Comparison of ENCODE assay signal across 11 cellular contexts in the genomic region with DNA sequence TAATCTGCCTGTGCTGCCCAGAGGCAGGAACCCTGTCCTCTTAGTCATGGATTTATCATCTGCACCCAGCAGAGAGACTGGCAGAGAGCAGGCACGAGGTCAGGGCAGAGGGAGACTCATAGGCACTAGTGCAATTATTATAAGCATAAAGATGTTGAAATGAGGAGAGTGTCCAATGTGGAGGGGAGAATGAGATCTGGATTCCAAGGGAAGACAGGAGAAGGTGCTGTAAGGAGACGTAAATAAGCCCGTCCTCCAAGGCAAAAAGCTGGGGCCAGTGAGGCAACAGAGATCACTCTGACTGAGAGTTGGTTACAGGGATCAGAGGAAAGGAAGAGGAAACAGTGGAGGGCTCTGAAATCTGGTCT.
A peak's percentile ranks its signal among the peaks of the same experiment; 100 is the strongest.
DNase-seq lines count a peak whose midpoint lies in the region; ATAC-seq, FAIRE-seq and TF ChIP-seq lines count a peak whose summit lies in the region.
"Had no signal": no experiment of that assay in that cellular context is flagged by ENCODE, and none has a peak within 500 bp of the region (broad histone marks: within the 10 kb centered on the region; RNA-seq: fewer than 3 reads in every experiment).

No MANE protein-coding gene starts in this region.

- peak overlapping the region; percentile 70 for H3K27ac ChIP-seq in Panc1 (ENCODE audit: low read length)
- H3K27ac ChIP-seq in endothelial cell of umbilical vein (ENCODE audit: insufficient read depth, low read depth, low read length) = peak overlapping the region; percentile 64
- H3K27ac ChIP-seq in neural progenitor cell = no peak overlapping the region
- no peak overlapping the region for H3K27ac ChIP-seq in MM.1S (ENCODE audit: low read length)
- H3K27ac ChIP-seq: C4-2B had no signal

- TF ChIP-seq CTCF in Panc1 (IDR thresholded peaks at IDR 0.05) (no peak), endothelial cell of umbilical vein (IDR thresholded peaks at IDR 0.05; ENCODE audit: extremely low read depth in 1 of 2, insufficient read depth in 1 of 2, low read depth in 1 of 2, low read length in 2 of 2) (no peak), neural progenitor cell (IDR thresholded peaks at IDR 0.05) (no peak), MM.1S (IDR thresholded peaks at IDR 0.05; ENCODE audit: low read length) (no peak)

- H3K36me3 Mint-ChIP-seq in neural progenitor cell = no peaks in the 10 kb centered on the region

- H2AFZ ChIP-seq in endothelial cell of umbilical vein (ENCODE audit: low read depth, low read length) = no peak overlapping the region
- peak overlapping the region; percentile 65 for H2AFZ ChIP-seq in neural progenitor cell (replicated peaks)
- H2AFZ ChIP-seq in MM.1S (ENCODE audit: low read length) = no peak overlapping the region

- no peak for FAIRE-seq in endothelial cell of umbilical vein (lab: Jason Lieb, UNC)

- H3K9me2 ChIP-seq in MM.1S (replicated peaks; ENCODE audit: insufficient read depth, low read length) = no peaks in the 10 kb centered on the region

- peak; percentile 97 for ATAC-seq in Panc1
- no peak for ATAC-seq in GM18858 (IDR thresholded peaks at IDR 0.05; ENCODE audit: unreplicated experiment)
- ATAC-seq: activated T-helper 17 cell treated with anti-CD3 and anti-CD28 coated beads, Interleukin-2, amount 50 U/mL, for 72 hours had no signal

- no peaks in the 10 kb centered on the region for H3K27me3 ChIP-seq in Panc1 (ENCODE audit: control insufficient read depth, insufficient read depth, low read length)
- no peaks in the 10 kb centered on the region for H3K27me3 ChIP-seq in endothelial cell of umbilical vein (ENCODE audit: control insufficient read depth in 2 of 2, insufficient read depth in 2 of 2, low read length in 2 of 2)
- no peaks in the 10 kb centered on the region for H3K27me3 ChIP-seq in neural progenitor cell
- no peaks in the 10 kb centered on the region for H3K27me3 ChIP-seq in MM.1S (replicated peaks; ENCODE audit: insufficient read depth, low read length)
- H3K27me3 ChIP-seq: dorsolateral prefrontal cortex had no signal

- TF ChIP-seq POLR2A in endothelial cell of umbilical vein (IDR thresholded peaks at IDR 0.05; ENCODE audit: low read depth, low read length) = no peak

- H3K4me1 ChIP-seq in Panc1 (ENCODE audit: control insufficient read depth, insufficient read depth, low read length) (peaks cover 23% of the 10 kb centered on the region), endothelial cell of umbilical vein (ENCODE audit: control insufficient read depth, extremely low read depth, insufficient read depth, low read length) (peaks cover 26% of the 10 kb centered on the region), neural progenitor cell (no peaks in the 10 kb centered on the region), MM.1S (ENCODE audit: low read length) (no peaks in the 10 kb centered on the region)

- H3K4me2 ChIP-seq in endothelial cell of umbilical vein (ENCODE audit: insufficient read depth, low read length) (no peak overlapping the region), neural progenitor cell (no peak overlapping the region), MM.1S (ENCODE audit: low read depth, low read length) (no peak overlapping the region)

- BruUV-seq in Panc1 (replicated peaks; lab: Mats Ljungman, UMichigan) (no TSS peak), endothelial cell of umbilical vein (replicated peaks; lab: Mats Ljungman, UMichigan) (no TSS peak)

- H3K4me3 ChIP-seq in Panc1 (ENCODE audit: low read depth in 2 of 2, low read length in 2 of 2) (peak overlapping the region in 1 of 2 experiments; percentile 19; a peak in 2 of 4 replicates), endothelial cell of umbilical vein (replicated peaks in 1 of 3; ENCODE audit: insufficient read depth in 1 of 3, low read depth in 1 of 3, low read length in 3 of 3) (no peak overlapping the region), neural progenitor cell (no peak overlapping the region), MM.1S (ENCODE audit: low read length) (no peak overlapping the region)
- H3K4me3 ChIP-seq: dorsolateral prefrontal cortex had no signal

- in situ Hi-C loops in Panc1 (cut with HindIII; ENCODE audit: low pct_unique_long_range_greater_than_20kb, low sequenced_read_pairs) = no loop called here

- DNase-seq in EL (peak; percentile 90), Panc1 (ENCODE audit: low read depth, low spot score) (peak; percentile 63), endothelial cell of umbilical vein (ENCODE audit: low read depth, low spot score) (peak; percentile 63), neural progenitor cell (ENCODE audit: low spot score) (no peak), hepatic stellate cell (ENCODE audit: low spot score) (no peak), MM.1S (no peak)
- DNase-seq in stimulated activated CD4-positive, alpha-beta T cell treated with anti-CD3 and anti-CD28 coated beads, Interleukin-15, amount 100 ng/mL, for 24 hours = no peak
- DNase-seq: dorsolateral prefrontal cortex had no signal

- H3K36me3 ChIP-seq in Panc1 (ENCODE audit: control insufficient read depth, insufficient read depth, low read length) = no peaks in the 10 kb centered on the region
- H3K36me3 ChIP-seq in endothelial cell of umbilical vein (ENCODE audit: control insufficient read depth in 2 of 2, extremely low read depth in 1 of 2, insufficient read depth in 2 of 2, low read length in 2 of 2) = peaks cover 2 to 3% of the 10 kb centered on the region in 2 experiments
- no peaks in the 10 kb centered on the region for H3K36me3 ChIP-seq in neural progenitor cell
- H3K36me3 ChIP-seq in MM.1S (replicated peaks; ENCODE audit: insufficient read depth, low read length) = no peaks in the 10 kb centered on the region

- H3K79me2 ChIP-seq in endothelial cell of umbilical vein (ENCODE audit: control insufficient read depth, insufficient read depth, low read length) (peaks cover 88% of the 10 kb centered on the region), neural progenitor cell (ENCODE audit: low read depth) (no peaks in the 10 kb centered on the region), MM.1S (ENCODE audit: low read length) (no peaks in the 10 kb centered on the region)

- no peaks in the 10 kb centered on the region for H3K9me1 ChIP-seq in endothelial cell of umbilical vein (replicated peaks; ENCODE audit: control insufficient read depth, extremely low read depth, insufficient read depth, low read length)

- dilution Hi-C loops in endothelial cell of umbilical vein (cut with MboI; ENCODE audit: extremely low pct_ligation_motif_present, low sequenced_read_pairs) = no loop called here

- H3K9me3 Mint-ChIP-seq in neural progenitor cell = no peaks in the 10 kb centered on the region
- H3K9me3 Mint-ChIP-seq: activated T-helper 17 cell treated with anti-CD3 and anti-CD28 coated beads, Interleukin-2, amount 50 U/mL, for 72 hours had no signal

- POLR2A ChIA-PET in Panc1 (lab: Charles Lee) = no interaction called here
- POLR2A ChIA-PET in endothelial cell of umbilical vein (lab: Charles Lee) = no interaction called here

- CTCF ChIA-PET in Panc1 (lab: Charles Lee) (no interaction called here), endothelial cell of umbilical vein (lab: Charles Lee) (interaction anchor here (0.9 to 1.8 kb wide), 4 partner anchors 12 to 157 kb away, joined by 3 to 12 read pairs (median 4); no protein-coding TSS in a partner anchor)

- intact Hi-C loops in Panc1 (cut with micrococcal nuclease; ENCODE audit: unreplicated experiment) (no loop called here), endothelial cell of umbilical vein (cut with micrococcal nuclease) (no loop called here)

- H4K20me1 ChIP-seq in endothelial cell of umbilical vein (replicated peaks; ENCODE audit: control insufficient read depth, extremely low read depth, insufficient read depth, low read length) (peaks cover 2% of the 10 kb centered on the region), neural progenitor cell (ENCODE audit: low read depth) (no peaks in the 10 kb centered on the region), MM.1S (ENCODE audit: insufficient read depth, low read length) (no peaks in the 10 kb centered on the region)

- H3K9ac ChIP-seq in endothelial cell of umbilical vein (replicated peaks; ENCODE audit: extremely low read depth, insufficient read depth, low read length) (no peak overlapping the region), neural progenitor cell (no peak overlapping the region), MM.1S (ENCODE audit: low read length) (no peak overlapping the region)

- H3F3A ChIP-seq in neural progenitor cell (ENCODE audit: low read depth) (no peaks in the 10 kb centered on the region), MM.1S (ENCODE audit: insufficient read depth, low read length) (no peaks in the 10 kb centered on the region)

- H3K27me3 Mint-ChIP-seq in neural progenitor cell (ENCODE audit: insufficient read depth, low read depth) = peaks cover 2% of the 10 kb centered on the region
- H3K27me3 Mint-ChIP-seq: activated T-helper 17 cell treated with anti-CD3 and anti-CD28 coated beads, Interleukin-2, amount 50 U/mL, for 72 hours had no signal

- H3K4me3 Mint-ChIP-seq in neural progenitor cell = no peak overlapping the region
- H3K4me3 Mint-ChIP-seq: activated T-helper 17 cell treated with anti-CD3 and anti-CD28 coated beads, Interleukin-2, amount 50 U/mL, for 72 hours had no signal

- H3K27ac Mint-ChIP-seq in neural progenitor cell = peak overlapping the region; percentile 23
- H3K27ac Mint-ChIP-seq: activated T-helper 17 cell treated with anti-CD3 and anti-CD28 coated beads, Interleukin-2, amount 50 U/mL, for 72 hours had no signal

- H3K9me3 ChIP-seq in Panc1 (ENCODE audit: control insufficient read depth, insufficient read depth, low read depth, low read length) (no peaks in the 10 kb centered on the region), endothelial cell of umbilical vein (replicated peaks; ENCODE audit: control insufficient read depth, insufficient read depth, low read length) (no peaks in the 10 kb centered on the region), neural progenitor cell (ENCODE audit: low read depth) (no peaks in the 10 kb centered on the region), MM.1S (replicated peaks; ENCODE audit: insufficient read depth, low read length) (no peaks in the 10 kb centered on the region)

- H3K4me1 Mint-ChIP-seq in neural progenitor cell = peaks cover 15% of the 10 kb centered on the region
- H3K4me1 Mint-ChIP-seq: activated T-helper 17 cell treated with anti-CD3 and anti-CD28 coated beads, Interleukin-2, amount 50 U/mL, for 72 hours had no signal

TF ChIP-seq in endothelial cell of umbilical vein, 7 proteins besides CTCF, POLR2A, EP300 and RAD21 (continues in another document):
- TF ChIP-seq GATA2 (IDR thresholded peaks at IDR 0.05; ENCODE audit: insufficient read depth, insufficient read length, low read depth, low read length) (no peak), POLR2AphosphoS5 (IDR thresholded peaks at IDR 0.05; ENCODE audit: insufficient read depth, low read depth, low read length) (no peak), MAX (IDR thresholded peaks at IDR 0.05; ENCODE audit: insufficient read depth, insufficient read length) (no peak), JUN (IDR thresholded peaks at IDR 0.05; ENCODE audit: borderline replicate concordance, insufficient read depth, insufficient read length, low read depth) (no peak), EZH2 (IDR thresholded peaks at IDR 0.05; ENCODE audit: borderline replicate concordance, low read depth, low read length, severe bottlenecking) (no peak), MYC (IDR thresholded peaks at IDR 0.05; ENCODE audit: low read depth, low read length) (no peak)

Comparison
In these comparisons a context has a peak if more than half of its experiments do, and no peak if none do; other contexts are left out.
1. DNase-seq: peak in EL (single experiment), Panc1 (single experiment) and endothelial cell of umbilical vein (single experiment); none in neural progenitor cell (single experiment), hepatic stellate cell (single experiment), stimulated activated CD4-positive, alpha-beta T cell treated with anti-CD3 and anti-CD28 coated beads, Interleukin-15, amount 100 ng/mL, for 24 hours (single experiment) and MM.1S (single experiment).
2. H3K27ac ChIP-seq: peak in Panc1 (single experiment) and endothelial cell of umbilical vein (single experiment); none in neural progenitor cell (single experiment) and MM.1S (single experiment).